In the genomic region with DNA sequence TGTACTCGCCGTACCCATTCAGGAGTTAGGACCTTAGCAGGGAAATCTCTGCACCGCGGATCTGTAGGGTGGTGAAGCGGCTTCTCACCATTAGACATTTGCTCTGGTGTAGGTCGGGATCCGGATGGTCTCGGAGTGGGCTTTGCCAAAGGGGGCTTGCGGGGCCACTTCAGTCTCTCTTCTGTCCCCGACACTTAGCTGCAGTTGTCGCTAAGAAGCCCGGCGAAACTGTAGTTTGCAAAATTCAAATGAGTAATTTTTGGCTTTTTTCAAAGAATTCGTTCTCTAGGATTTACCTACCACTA, we compare ENCODE assay signal across 8 cellular contexts. TPM values are rescaled to one million over a fixed set of nuclear protein-coding genes. Genes with fewer than 3 reads are reported as not detected.
A peak's percentile ranks its signal among the peaks of the same experiment; 100 is the strongest.
DNase-seq lines count a peak whose midpoint lies in the region; ATAC-seq lines count a peak whose summit lies in the region.

No MANE protein-coding gene starts in this region.

- peak overlapping the region; percentile 87 for H3K9ac ChIP-seq in BLaER1

- no peaks in the 10 kb centered on the region for H3K36me3 Mint-ChIP-seq in natural killer cell treated with Interleukin-12 subunit alpha and Interleukin-12 subunit beta and Interleukin-15 and Interleukin-18, amount 100 ng/mL, for 72 hours

- peak overlapping the region; percentile 79 for H3K4me3 ChIP-seq in BLaER1

- peak overlapping the region; percentile 99 for H3K4me3 Mint-ChIP-seq in natural killer cell treated with Interleukin-12 subunit alpha and Interleukin-12 subunit beta and Interleukin-15 and Interleukin-18, amount 100 ng/mL, for 72 hours

- in situ Hi-C loops in KBM-7 (cut with MboI; ENCODE audit: low pct_unique_long_range_greater_than_20kb, low sequenced_read_pairs), result no loop called here

- DNase-seq in HuH-7.5 (ENCODE audit: low spot score) (peak; percentile 20), NCI-H2196 treated with DMSO at 0.1 percent for 48 hours (lab: John Stamatoyannopoulos, UW; ENCODE audit: unreplicated experiment) (no peak), NCI-H1092 treated with DMSO at 0.1 percent for 48 hours (lab: John Stamatoyannopoulos, UW) (no peak), KBM-7 (no peak), NCI-H1105 treated with DMSO at 0.1 percent for 48 hours (lab: John Stamatoyannopoulos, UW) (no peak)
- DNase-seq in natural killer cell treated with Interleukin-12 subunit alpha and Interleukin-12 subunit beta and Interleukin-15 and Interleukin-18, amount 100 ng/mL, for 72 hours (ENCODE audit: low spot score), result no peak

- peak overlapping the region; percentile 93 for H3K4me2 ChIP-seq in BLaER1

- H3K36me3 ChIP-seq in BLaER1, result peaks cover 15% of the 10 kb centered on the region; the same call in 1 of the 2 replicates

- H3K27me3 Mint-ChIP-seq in natural killer cell treated with Interleukin-12 subunit alpha and Interleukin-12 subunit beta and Interleukin-15 and Interleukin-18, amount 100 ng/mL, for 72 hours, result no peaks in the 10 kb centered on the region

- no peaks in the 10 kb centered on the region for H4K20me1 ChIP-seq in BLaER1

- H3K9me3 Mint-ChIP-seq in natural killer cell treated with Interleukin-12 subunit alpha and Interleukin-12 subunit beta and Interleukin-15 and Interleukin-18, amount 100 ng/mL, for 72 hours, result no peaks in the 10 kb centered on the region

- H3K27ac Mint-ChIP-seq in natural killer cell treated with Interleukin-12 subunit alpha and Interleukin-12 subunit beta and Interleukin-15 and Interleukin-18, amount 100 ng/mL, for 72 hours, result peak overlapping the region; percentile 99

- H3K9me3 ChIP-seq in BLaER1, result no peaks in the 10 kb centered on the region

- no peak for ATAC-seq in natural killer cell treated with Interleukin-12 subunit alpha and Interleukin-12 subunit beta and Interleukin-15 and Interleukin-18, amount 100 ng/mL, for 72 hours

- H3K27me3 ChIP-seq in BLaER1, result no peaks in the 10 kb centered on the region

- peaks cover 15 to 19% of the 10 kb centered on the region in 2 donors for H3K4me1 Mint-ChIP-seq in natural killer cell treated with Interleukin-12 subunit alpha and Interleukin-12 subunit beta and Interleukin-15 and Interleukin-18, amount 100 ng/mL, for 72 hours (ENCODE audit: low read depth in 2 of 2)

- peak overlapping the region; percentile 82 for H3K27ac ChIP-seq in BLaER1
- H3K27ac ChIP-seq in cingulate gyrus (ENCODE audit: low read depth, low read length), result peak overlapping the region; percentile 70

- peaks cover 24% of the 10 kb centered on the region for H3K4me1 ChIP-seq in BLaER1

RNA-seq across cellular contexts. Expression of a gene that starts 0.4 kb away (rescaled TPM):
- total RNA-seq in natural killer cell treated with Interleukin-12 subunit alpha and Interleukin-12 subunit beta and Interleukin-15 and Interleukin-18, amount 100 ng/mL, for 72 hours, result 10 to 100 TPM; 15.3 to 25.0 TPM

RNA-seq across cellular contexts. Expression of a gene that starts 0.5 kb away (rescaled TPM):
- total RNA-seq in natural killer cell treated with Interleukin-12 subunit alpha and Interleukin-12 subunit beta and Interleukin-15 and Interleukin-18, amount 100 ng/mL, for 72 hours, result 1 to 10 TPM; 5.5 to 7.0 TPM
